Comparison of ENCODE assay signal across 1 cellular context in the genomic region with DNA sequence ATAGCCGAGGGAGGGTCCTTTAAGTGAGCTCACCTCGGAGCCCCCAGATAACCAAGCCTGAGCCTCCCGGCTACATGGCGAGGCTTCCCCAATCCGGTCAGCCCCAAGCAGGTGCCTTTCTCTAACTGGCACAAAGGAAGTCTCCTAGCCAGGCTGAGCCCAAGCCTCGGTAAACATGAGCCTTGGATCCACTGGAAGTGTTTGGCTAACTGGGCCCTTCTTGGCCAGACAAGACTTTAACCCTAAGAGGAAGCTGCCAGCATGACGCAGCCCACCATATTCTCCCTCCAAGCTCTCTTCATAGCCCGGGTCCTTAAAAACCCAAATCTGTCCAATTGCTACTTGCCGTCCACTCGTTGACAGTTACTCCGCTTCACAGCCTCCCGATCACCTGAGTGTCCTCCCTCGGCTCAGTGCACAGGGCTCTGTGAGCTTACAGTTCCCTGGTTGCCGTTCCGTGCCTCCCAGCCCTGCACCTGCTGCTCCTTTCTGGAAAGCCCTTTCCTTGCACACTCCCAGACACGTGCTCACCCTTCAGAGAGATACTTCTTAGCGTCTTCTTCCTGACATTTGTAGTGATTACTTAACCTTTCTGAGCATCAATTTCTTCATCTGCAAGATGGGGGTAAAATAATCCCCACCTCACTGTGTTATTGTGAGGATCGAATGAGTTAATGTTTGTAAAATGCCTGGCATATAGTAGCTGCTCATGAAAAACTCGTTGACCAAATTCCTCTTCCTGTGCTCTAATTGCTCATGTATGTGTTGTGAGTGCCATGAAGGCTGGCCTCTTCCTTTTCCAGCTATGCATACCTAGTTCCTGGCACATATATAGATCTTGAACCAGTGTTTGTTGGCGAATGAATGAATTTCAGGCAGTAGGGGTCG.
TF ChIP-seq lines count a peak whose summit lies in the region.

No MANE protein-coding gene starts in this region.

TF ChIP-seq in GM23338, 12 proteins besides CTCF, POLR2A, EP300 and RAD21 (continued from another document):
- TF ChIP-seq, protein P1, sequence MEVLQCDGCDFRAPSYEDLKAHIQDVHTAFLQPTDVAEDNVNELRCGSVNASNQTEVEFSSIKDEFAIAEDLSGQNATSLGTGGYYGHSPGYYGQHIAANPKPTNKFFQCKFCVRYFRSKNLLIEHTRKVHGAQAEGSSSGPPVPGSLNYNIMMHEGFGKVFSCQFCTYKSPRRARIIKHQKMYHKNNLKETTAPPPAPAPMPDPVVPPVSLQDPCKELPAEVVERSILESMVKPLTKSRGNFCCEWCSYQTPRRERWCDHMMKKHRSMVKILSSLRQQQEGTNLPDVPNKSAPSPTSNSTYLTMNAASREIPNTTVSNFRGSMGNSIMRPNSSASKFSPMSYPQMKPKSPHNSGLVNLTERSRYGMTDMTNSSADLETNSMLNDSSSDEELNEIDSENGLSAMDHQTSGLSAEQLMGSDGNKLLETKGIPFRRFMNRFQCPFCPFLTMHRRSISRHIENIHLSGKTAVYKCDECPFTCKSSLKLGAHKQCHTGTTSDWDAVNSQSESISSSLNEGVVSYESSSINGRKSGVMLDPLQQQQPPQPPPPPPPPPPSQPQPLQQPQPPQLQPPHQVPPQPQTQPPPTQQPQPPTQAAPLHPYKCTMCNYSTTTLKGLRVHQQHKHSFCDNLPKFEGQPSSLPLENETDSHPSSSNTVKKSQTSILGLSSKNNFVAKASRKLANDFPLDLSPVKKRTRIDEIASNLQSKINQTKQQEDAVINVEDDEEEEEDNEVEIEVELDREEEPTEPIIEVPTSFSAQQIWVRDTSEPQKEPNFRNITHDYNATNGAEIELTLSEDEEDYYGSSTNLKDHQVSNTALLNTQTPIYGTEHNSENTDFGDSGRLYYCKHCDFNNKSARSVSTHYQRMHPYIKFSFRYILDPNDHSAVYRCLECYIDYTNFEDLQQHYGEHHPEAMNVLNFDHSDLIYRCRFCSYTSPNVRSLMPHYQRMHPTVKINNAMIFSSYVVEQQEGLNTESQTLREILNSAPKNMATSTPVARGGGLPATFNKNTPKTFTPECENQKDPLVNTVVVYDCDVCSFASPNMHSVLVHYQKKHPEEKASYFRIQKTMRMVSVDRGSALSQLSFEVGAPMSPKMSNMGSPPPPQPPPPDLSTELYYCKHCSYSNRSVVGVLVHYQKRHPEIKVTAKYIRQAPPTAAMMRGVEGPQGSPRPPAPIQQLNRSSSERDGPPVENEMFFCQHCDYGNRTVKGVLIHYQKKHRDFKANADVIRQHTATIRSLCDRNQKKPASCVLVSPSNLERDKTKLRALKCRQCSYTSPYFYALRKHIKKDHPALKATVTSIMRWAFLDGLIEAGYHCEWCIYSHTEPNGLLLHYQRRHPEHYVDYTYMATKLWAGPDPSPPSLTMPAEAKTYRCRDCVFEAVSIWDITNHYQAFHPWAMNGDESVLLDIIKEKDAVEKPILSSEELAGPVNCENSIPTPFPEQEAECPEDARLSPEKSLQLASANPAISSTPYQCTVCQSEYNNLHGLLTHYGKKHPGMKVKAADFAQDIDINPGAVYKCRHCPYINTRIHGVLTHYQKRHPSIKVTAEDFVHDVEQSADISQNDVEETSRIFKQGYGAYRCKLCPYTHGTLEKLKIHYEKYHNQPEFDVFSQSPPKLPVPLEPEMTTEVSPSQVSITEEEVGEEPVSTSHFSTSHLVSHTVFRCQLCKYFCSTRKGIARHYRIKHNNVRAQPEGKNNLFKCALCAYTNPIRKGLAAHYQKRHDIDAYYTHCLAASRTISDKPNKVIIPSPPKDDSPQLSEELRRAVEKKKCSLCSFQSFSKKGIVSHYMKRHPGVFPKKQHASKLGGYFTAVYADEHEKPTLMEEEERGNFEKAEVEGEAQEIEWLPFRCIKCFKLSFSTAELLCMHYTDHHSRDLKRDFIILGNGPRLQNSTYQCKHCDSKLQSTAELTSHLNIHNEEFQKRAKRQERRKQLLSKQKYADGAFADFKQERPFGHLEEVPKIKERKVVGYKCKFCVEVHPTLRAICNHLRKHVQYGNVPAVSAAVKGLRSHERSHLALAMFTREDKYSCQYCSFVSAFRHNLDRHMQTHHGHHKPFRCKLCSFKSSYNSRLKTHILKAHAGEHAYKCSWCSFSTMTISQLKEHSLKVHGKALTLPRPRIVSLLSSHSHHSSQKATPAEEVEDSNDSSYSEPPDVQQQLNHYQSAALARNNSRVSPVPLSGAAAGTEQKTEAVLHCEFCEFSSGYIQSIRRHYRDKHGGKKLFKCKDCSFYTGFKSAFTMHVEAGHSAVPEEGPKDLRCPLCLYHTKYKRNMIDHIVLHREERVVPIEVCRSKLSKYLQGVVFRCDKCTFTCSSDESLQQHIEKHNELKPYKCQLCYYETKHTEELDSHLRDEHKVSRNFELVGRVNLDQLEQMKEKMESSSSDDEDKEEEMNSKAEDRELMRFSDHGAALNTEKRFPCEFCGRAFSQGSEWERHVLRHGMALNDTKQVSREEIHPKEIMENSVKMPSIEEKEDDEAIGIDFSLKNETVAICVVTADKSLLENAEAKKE (CRISPR knock-in tag; IDR thresholded peaks at IDR 0.05): no peak
- no peak for TF ChIP-seq CREB1 (CRISPR knock-in tag; IDR thresholded peaks at IDR 0.05; ENCODE audit: low read depth)
- TF ChIP-seq EZH2 (IDR thresholded peaks at IDR 0.05; ENCODE audit: low read depth, unreplicated experiment): no peak
- TF ChIP-seq ZNF331 (CRISPR knock-in tag; IDR thresholded peaks at IDR 0.05; ENCODE audit: low read depth): no peak
- no peak for TF ChIP-seq EZH2phosphoT487 (IDR thresholded peaks at IDR 0.05; ENCODE audit: unreplicated experiment)
